Comparison of ENCODE assay signal across 7 cellular contexts in the genomic region with DNA sequence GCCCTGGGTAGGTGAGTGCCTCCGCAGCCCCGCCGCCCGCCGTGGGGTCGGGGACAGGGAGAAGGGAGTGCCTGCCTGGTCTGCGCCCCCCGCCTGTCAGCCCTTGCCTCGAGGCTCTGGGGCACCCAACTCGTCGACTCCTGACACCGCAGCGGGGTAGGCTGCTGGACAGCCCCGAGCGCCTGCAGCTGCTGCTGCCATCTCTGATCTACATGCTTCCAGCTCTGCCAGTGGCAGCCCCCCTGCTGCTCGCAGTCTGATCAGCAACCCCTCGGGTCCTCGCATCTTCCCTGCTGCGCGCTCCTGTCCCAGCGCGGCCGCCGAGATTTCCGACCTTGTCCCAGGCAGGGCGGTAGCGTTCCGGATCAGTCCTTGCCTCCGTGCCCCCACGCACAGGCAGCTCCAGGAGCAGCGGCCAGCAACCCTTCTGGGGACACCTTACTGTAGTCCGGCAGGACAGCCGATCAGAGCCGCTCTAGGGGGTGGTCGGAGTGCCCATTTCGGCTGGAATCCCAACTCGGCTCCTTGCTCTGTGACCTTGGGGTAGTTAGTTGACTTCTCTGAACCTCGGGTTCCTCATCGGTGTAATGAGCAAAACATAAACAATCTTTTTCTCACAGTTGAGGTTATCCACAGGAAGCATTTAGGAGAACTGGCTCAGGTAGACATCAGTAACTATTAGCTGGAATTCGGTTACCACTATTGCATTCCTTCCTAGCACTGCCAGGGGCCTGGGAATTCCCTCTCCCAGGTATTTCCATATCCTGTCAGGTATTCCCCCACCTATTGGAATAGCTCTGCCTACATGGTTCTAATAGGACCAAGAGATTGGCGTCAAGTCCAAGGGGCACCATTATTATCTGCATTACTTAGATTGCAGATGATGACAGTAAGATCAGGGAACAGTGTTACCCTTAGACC. TPM values are rescaled to one million over a fixed set of nuclear protein-coding genes. Genes with fewer than 3 reads are reported as not detected.
DNase-seq lines count a peak whose midpoint lies in the region; TF ChIP-seq lines count a peak whose summit lies in the region.
"Had no signal": no experiment of that assay in that cellular context is flagged by ENCODE, and none has a peak within 500 bp of the region (broad histone marks: within the 10 kb centered on the region; RNA-seq: fewer than 3 reads in every experiment).

No MANE protein-coding gene starts in this region.

- DNase-seq in endothelial cell (ENCODE audit: low spot score) (no peak), retinal pigment epithelial cell (ENCODE audit: low read depth) (no peak), NOMO-1 (lab: John Stamatoyannopoulos, UW; ENCODE audit: unreplicated experiment in 2 of 2) (no peak), SIG-M5 treated with dmso at 0.1 percent for 504 hours (lab: John Stamatoyannopoulos, UW; ENCODE audit: unreplicated experiment) (no peak), Calu3 (no peak)

- CTCF ChIA-PET in Calu3 (lab: Charles Lee) = interaction anchor here (0.6 to 1.2 kb wide), 4 partner anchors 16 to 66 kb away, joined by 3 to 5 read pairs (median 4); no protein-coding TSS in a partner anchor

- H3K4me3 Mint-ChIP-seq in IgD-negative memory B cell = peak overlapping the region; percentile 5 to 83 (median 52)
- H3K4me3 Mint-ChIP-seq in endothelial cell (ENCODE audit: unreplicated experiment) = peak overlapping the region; percentile 73
- H3K4me3 Mint-ChIP-seq in Calu3 (ENCODE audit: low read depth, unreplicated experiment) = no peak overlapping the region

- peaks cover 58% of the 10 kb centered on the region for H3K27me3 Mint-ChIP-seq in IgD-negative memory B cell
- H3K27me3 Mint-ChIP-seq in endothelial cell (ENCODE audit: unreplicated experiment) = peaks cover 22% of the 10 kb centered on the region
- no peaks in the 10 kb centered on the region for H3K27me3 Mint-ChIP-seq in Calu3 (ENCODE audit: unreplicated experiment)

- TF ChIP-seq CTCF in endothelial cell (IDR thresholded peaks at IDR 0.05; ENCODE audit: unreplicated experiment) = no peak
- TF ChIP-seq CTCF in retinal pigment epithelial cell (conservative IDR thresholded peaks at IDR 0.05; ENCODE audit: low read depth, low read length) = no peak
- no peak for TF ChIP-seq CTCF in Calu3 (IDR thresholded peaks at IDR 0.05; ENCODE audit: unreplicated experiment)

- no TSS peak for BruUV-seq in Calu3 (replicated peaks; lab: Mats Ljungman, UMichigan)

- H3K27ac Mint-ChIP-seq in IgD-negative memory B cell = no peak overlapping the region
- peak overlapping the region; percentile 57 for H3K27ac Mint-ChIP-seq in endothelial cell (ENCODE audit: unreplicated experiment)
- no peak overlapping the region for H3K27ac Mint-ChIP-seq in Calu3 (ENCODE audit: unreplicated experiment)

- H3K4me1 Mint-ChIP-seq in IgD-negative memory B cell = peaks cover 10 to 14% (median 12%) of the 10 kb centered on the region in 3 donors
- H3K4me1 Mint-ChIP-seq in endothelial cell (ENCODE audit: unreplicated experiment) = peaks cover 12% of the 10 kb centered on the region
- H3K4me1 Mint-ChIP-seq in Calu3 (ENCODE audit: low read depth, unreplicated experiment) = no peaks in the 10 kb centered on the region

- H3K9me3 Mint-ChIP-seq in IgD-negative memory B cell = no peaks in the 10 kb centered on the region
- H3K9me3 Mint-ChIP-seq in endothelial cell (ENCODE audit: unreplicated experiment) = peaks cover 5% of the 10 kb centered on the region
- H3K9me3 Mint-ChIP-seq in Calu3 (ENCODE audit: low read depth, unreplicated experiment) = no peaks in the 10 kb centered on the region

- intact Hi-C loops in Calu3 (cut with micrococcal nuclease; ENCODE audit: unreplicated experiment) = no loop called here

- peak overlapping the region; percentile 25 for H3K4me3 ChIP-seq in retinal pigment epithelial cell (ENCODE audit: low read length)

- peaks cover 3% of the 10 kb centered on the region for H3K36me3 Mint-ChIP-seq in IgD-negative memory B cell
- peaks cover 18% of the 10 kb centered on the region for H3K36me3 Mint-ChIP-seq in endothelial cell (ENCODE audit: low read depth, unreplicated experiment)
- H3K36me3 Mint-ChIP-seq in Calu3 (ENCODE audit: insufficient read depth, unreplicated experiment) = peaks cover 82% of the 10 kb centered on the region

RNA-seq across cellular contexts. Expression of gene BCAN, which starts 0.6 kb away (rescaled TPM):
- polyA plus RNA-seq in IgD-negative memory B cell = not detected
- total RNA-seq in endothelial cell (ENCODE audit: unreplicated experiment) (0.46 TPM), Calu3 (2022) (not detected in 2 replicates)

RNA-seq across cellular contexts. Expression of gene HAPLN2, which starts 23.3 kb away (rescaled TPM):
- not detected for polyA plus RNA-seq in IgD-negative memory B cell
- 1.3 TPM for total RNA-seq in endothelial cell (ENCODE audit: unreplicated experiment)
- total RNA-seq in Calu3 (2022) = 0.27 TPM in 1 of 2 replicates, not detected in the other
- total RNA-seq: myocyte had no signal

RNA-seq across cellular contexts. Expression of gene NES, which starts 34.7 kb away (rescaled TPM):
- not detected for polyA plus RNA-seq in IgD-negative memory B cell
- total RNA-seq in endothelial cell (ENCODE audit: unreplicated experiment) = 111 TPM
- total RNA-seq in Calu3 (2022) = 6.1 and 7.4 TPM in 2 replicates

RNA-seq across cellular contexts. Expression of gene GPATCH4, which starts 41.2 kb away (rescaled TPM):
- polyA plus RNA-seq in IgD-negative memory B cell = 45.5 TPM
- 18.6 TPM for total RNA-seq in endothelial cell (ENCODE audit: unreplicated experiment)
- 52.4 and 57.0 TPM in 2 replicates for total RNA-seq in Calu3 (2022)

RNA-seq across cellular contexts. Expression of gene NAXE, which starts 50.9 kb away (rescaled TPM):
- polyA plus RNA-seq in IgD-negative memory B cell = 121 TPM
- total RNA-seq in endothelial cell (ENCODE audit: unreplicated experiment) (190 TPM), Calu3 (2022) (129 and 143 TPM in 2 replicates)

Comparison
In these comparisons a context has a peak if more than half of its experiments do, and no peak if none do; other contexts are left out.
1. RNA of gene NES, which starts 34.7 kb away (total RNA-seq): 111 TPM in endothelial cell (single experiment); 6.1 to 7.4 TPM in Calu3; every median in the first group is over 10 times any median in the second.